ENCODE assay signal across 9 cellular contexts in the genomic region with DNA sequence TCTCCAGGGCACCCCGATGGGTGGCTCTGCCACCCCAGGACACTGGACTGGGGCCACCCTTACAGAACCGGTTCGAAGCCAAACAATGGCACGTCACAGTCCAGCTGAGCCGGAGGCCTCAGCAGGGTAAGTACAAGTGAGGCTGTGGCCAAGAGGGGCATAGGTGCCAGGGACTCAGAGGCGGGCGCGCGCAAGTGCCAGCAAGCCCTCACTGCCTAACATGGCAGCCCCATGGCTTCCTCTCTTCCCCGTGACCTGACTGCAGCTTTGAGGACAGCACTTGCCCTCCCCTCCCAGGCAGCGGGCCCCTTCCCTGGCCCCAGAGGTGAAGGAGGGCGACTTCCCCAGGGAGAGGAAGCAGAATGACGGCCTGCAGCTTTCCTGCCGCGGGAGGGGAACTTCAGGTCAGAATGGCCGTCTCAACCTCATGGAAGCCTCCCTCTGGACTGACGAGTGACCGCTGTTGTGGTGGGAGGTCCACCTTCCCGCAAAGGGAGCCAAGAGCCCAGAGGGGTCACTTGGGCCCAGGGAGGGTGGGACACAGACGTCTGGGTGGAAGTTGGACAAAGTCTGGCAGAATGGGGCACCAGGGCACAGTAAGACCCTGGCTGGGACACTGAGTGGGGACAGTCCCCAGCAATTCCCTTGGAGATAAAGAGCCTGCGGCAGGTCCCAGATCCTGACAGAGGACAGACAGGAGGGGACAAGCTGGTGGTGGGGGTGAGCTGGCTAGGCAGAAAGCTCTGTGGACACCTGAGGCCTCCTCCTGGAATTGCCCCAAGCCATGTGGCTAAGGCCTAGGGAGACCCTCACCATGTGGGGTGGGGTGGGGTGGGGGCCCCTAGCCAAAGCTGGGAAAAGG. TPM values are rescaled to one million over a fixed set of nuclear protein-coding genes. Genes with fewer than 3 reads are reported as not detected.
DNase-seq lines count a peak whose midpoint lies in the region; ATAC-seq, FAIRE-seq and TF ChIP-seq lines count a peak whose summit lies in the region.
"Had no signal": no experiment of that assay in that cellular context is flagged by ENCODE, and none has a peak within 500 bp of the region (broad histone marks: within the 10 kb centered on the region; RNA-seq: fewer than 3 reads in every experiment).

No MANE protein-coding gene starts in this region.

- no peak for TF ChIP-seq RAD21 in K562 (CRISPR knock-in tag; conservative IDR thresholded peaks at IDR 0.05 in 1 of 2, IDR thresholded peaks at IDR 0.05 in 1 of 2)

- H3K4me3 Mint-ChIP-seq in activated T-cell treated with anti-CD3 and anti-CD28 coated beads, Interleukin-2, amount 50 U/mL, for 24 hours: no peak overlapping the region
- H3K4me3 Mint-ChIP-seq in activated T-cell treated with anti-CD3 and anti-CD28 coated beads, Interleukin-2, amount 50 U/mL, for 4 hours: no peak overlapping the region

- in situ Hi-C loops in K562 (cut with MboI): no loop called here

- TF ChIP-seq CTCF in K562 (IDR thresholded peaks at IDR 0.05 in 2 of 3, conservative IDR thresholded peaks at IDR 0.05 in 1 of 3; ENCODE audit: insufficient read depth in 2 of 3, low read depth in 1 of 3, low read length in 3 of 3) (no peak), thyroid gland (IDR thresholded peaks at IDR 0.05) (no peak)

- H3K27me3 ChIP-seq in K562 (ENCODE audit: control insufficient read depth in 2 of 2, insufficient read depth in 2 of 2, low read length in 2 of 2) (no peaks in the 10 kb centered on the region; a peak in 1 of 5 replicates), mesenchymal stem cell (ENCODE audit: control insufficient read depth in 1 of 2, insufficient read depth in 1 of 2, low read length in 2 of 2) (no peaks in the 10 kb centered on the region), thyroid gland (no peaks in the 10 kb centered on the region)

- TF ChIP-seq POLR2A in K562 (conservative IDR thresholded peaks at IDR 0.05) (no peak), thyroid gland (IDR thresholded peaks at IDR 0.05) (no peak)

- H2AFZ ChIP-seq in K562 (ENCODE audit: low read depth, low read length) (peak overlapping the region; percentile 56; the same call in 1 of the 2 replicates), mesenchymal stem cell (ENCODE audit: low read depth, low read length) (no peak overlapping the region)

- H3K9me3 Mint-ChIP-seq in activated T-cell treated with anti-CD3 and anti-CD28 coated beads, Interleukin-2, amount 50 U/mL, for 24 hours: no peaks in the 10 kb centered on the region
- no peaks in the 10 kb centered on the region for H3K9me3 Mint-ChIP-seq in activated T-cell treated with anti-CD3 and anti-CD28 coated beads, Interleukin-2, amount 50 U/mL, for 4 hours

- DNase-seq in activated T-cell treated with anti-CD3 and anti-CD28 coated beads, Interleukin-2, amount 50 U/mL, for 24 hours: no peak
- DNase-seq in activated T-cell treated with anti-CD3 and anti-CD28 coated beads, Interleukin-2, amount 50 U/mL, for 4 hours: no peak
- DNase-seq in K562 (ENCODE audit: extremely low read depth in 1 of 4, low spot score in 3 of 4) (no peak), mesenchymal stem cell (no peak), thyroid gland (no peak), iPS-NIHi7 (ENCODE audit: extremely low spot score) (no peak), AG20443 (ENCODE audit: low spot score) (no peak)
- DNase-seq: NCI-H446 had no signal

- H4K91ac ChIP-seq in mesenchymal stem cell (ENCODE audit: low read length): peak overlapping the region; percentile 14

- H3K36me3 ChIP-seq in K562 (ENCODE audit: control insufficient read depth, insufficient read depth, low read length) (no peaks in the 10 kb centered on the region), mesenchymal stem cell (ENCODE audit: control insufficient read depth in 1 of 2, insufficient read depth in 2 of 2, low read depth in 1 of 2, low read length in 2 of 2) (no peaks in the 10 kb centered on the region), thyroid gland (no peaks in the 10 kb centered on the region)

- no peak overlapping the region for H3K4me2 ChIP-seq in K562 (ENCODE audit: insufficient read depth, low read length)
- no peak overlapping the region for H3K4me2 ChIP-seq in mesenchymal stem cell (ENCODE audit: low read length, poor library complexity, severe bottlenecking)

- no peaks in the 10 kb centered on the region for H3K36me3 Mint-ChIP-seq in activated T-cell treated with anti-CD3 and anti-CD28 coated beads, Interleukin-2, amount 50 U/mL, for 24 hours (ENCODE audit: low read depth)
- H3K36me3 Mint-ChIP-seq in activated T-cell treated with anti-CD3 and anti-CD28 coated beads, Interleukin-2, amount 50 U/mL, for 4 hours (ENCODE audit: insufficient read depth): no peaks in the 10 kb centered on the region

- peaks cover 0 to 24% of the 10 kb centered on the region in 2 experiments; a peak in 2 of 5 replicates for H3K4me1 ChIP-seq in K562 (replicated peaks in 1 of 2; ENCODE audit: control insufficient read depth in 2 of 2, insufficient read depth in 2 of 2, low read length in 2 of 2)
- peaks cover 43% of the 10 kb centered on the region for H3K4me1 ChIP-seq in mesenchymal stem cell (ENCODE audit: control insufficient read depth, insufficient read depth, low read depth, low read length)
- H3K4me1 ChIP-seq in thyroid gland: peaks cover 21 to 38% of the 10 kb centered on the region in 2 donors

- H3K27me3 Mint-ChIP-seq in activated T-cell treated with anti-CD3 and anti-CD28 coated beads, Interleukin-2, amount 50 U/mL, for 24 hours: no peaks in the 10 kb centered on the region
- no peaks in the 10 kb centered on the region for H3K27me3 Mint-ChIP-seq in activated T-cell treated with anti-CD3 and anti-CD28 coated beads, Interleukin-2, amount 50 U/mL, for 4 hours (ENCODE audit: low read depth)

- H4K8ac ChIP-seq in mesenchymal stem cell (ENCODE audit: low read length): peak overlapping the region; percentile 33

- 53% methylated on average over 16 of the region's 21 CpGs for WGBS in K562 (ENCODE audit: insufficient coverage, low coverage, missing lambda C conversion rate)
- 80% methylated on average over 21 of the region's 21 CpGs for WGBS in mesenchymal stem cell
- 76 to 82% methylated on average over 14 to 16 of the region's 21 CpGs for WGBS in thyroid gland, 2 donors

- no peaks in the 10 kb centered on the region for H4K20me1 ChIP-seq in K562 (replicated peaks; ENCODE audit: control insufficient read depth, insufficient read depth, low read length)

- H3K9me1 ChIP-seq in K562 (ENCODE audit: control insufficient read depth, insufficient read depth, low read length): no peaks in the 10 kb centered on the region

- H3K23ac ChIP-seq in mesenchymal stem cell (ENCODE audit: low read length in 2 of 2): no peak overlapping the region

- peak overlapping the region in 1 of 2 experiments; percentile 19 for H2BK12ac ChIP-seq in mesenchymal stem cell (ENCODE audit: low read length in 2 of 2)

- H2BK5ac ChIP-seq in mesenchymal stem cell (ENCODE audit: low read depth, low read length, poor library complexity, severe bottlenecking): no peak overlapping the region

- no peak overlapping the region for H3K14ac ChIP-seq in mesenchymal stem cell (ENCODE audit: low read length in 2 of 2)

- no peak overlapping the region for H2AK5ac ChIP-seq in mesenchymal stem cell (ENCODE audit: low read length, severe bottlenecking)

- FAIRE-seq in K562 (lab: Jason Lieb, UNC): no peak

- peak overlapping the region; percentile 59 for H3K27ac Mint-ChIP-seq in activated T-cell treated with anti-CD3 and anti-CD28 coated beads, Interleukin-2, amount 50 U/mL, for 24 hours

- CTCF ChIA-PET in K562 (lab: Yijun Ruan, JAX; ENCODE audit: low intra/inter-chr PET ratio): no interaction called here

- no peak overlapping the region for H3K4me3 ChIP-seq in K562
- no peak overlapping the region for H3K4me3 ChIP-seq in mesenchymal stem cell (ENCODE audit: insufficient read depth in 1 of 2, low read depth in 1 of 2, low read length in 2 of 2)
- H3K4me3 ChIP-seq in thyroid gland (replicated peaks in 1 of 3): no peak overlapping the region

- H3K79me2 ChIP-seq in K562 (ENCODE audit: control insufficient read depth, insufficient read depth, low read length): no peaks in the 10 kb centered on the region

- no peak for ATAC-seq in activated T-cell treated with anti-CD3 and anti-CD28 coated beads, Interleukin-2, amount 50 U/mL, for 4 hours
- ATAC-seq in K562: peak; percentile 22; the same call in 1 of the 3 replicates
- no peak for ATAC-seq in GM21526 (IDR thresholded peaks at IDR 0.05; ENCODE audit: low FRiP score, unreplicated experiment)

- POLR2A ChIA-PET in K562 (lab: Yijun Ruan, JAX): interaction anchor here (0.6 to 1.4 kb wide), 5 partner anchors 10 to 127 kb away, joined by 3 to 6 read pairs (median 4); a partner anchor contains a TSS

- no TSS peak for BruUV-seq in K562 (replicated peaks; lab: Mats Ljungman, UMichigan)

- peak overlapping the region; percentile 44 for H2BK15ac ChIP-seq in mesenchymal stem cell (ENCODE audit: low read depth, poor library complexity, severe bottlenecking)

- no peak overlapping the region for H2BK120ac ChIP-seq in mesenchymal stem cell (ENCODE audit: low read depth, low read length)

- peak overlapping the region in 1 of 2 experiments; percentile 52; a peak in 2 of 4 replicates for H3K9ac ChIP-seq in K562 (ENCODE audit: insufficient read depth in 1 of 2, low read depth in 2 of 2, low read length in 2 of 2)
- no peak overlapping the region for H3K9ac ChIP-seq in mesenchymal stem cell (ENCODE audit: low read length)

- peak overlapping the region; percentile 5 to 11 for H3K4ac ChIP-seq in mesenchymal stem cell (ENCODE audit: low read depth in 1 of 2, low read length in 2 of 2)

- no peaks in the 10 kb centered on the region for H3K9me3 ChIP-seq in K562 (replicated peaks; ENCODE audit: control insufficient read depth, insufficient read depth, low read depth, low read length)
- H3K9me3 ChIP-seq in mesenchymal stem cell (ENCODE audit: control insufficient read depth, low read length): no peaks in the 10 kb centered on the region
- H3K9me3 ChIP-seq in thyroid gland: no peaks in the 10 kb centered on the region

- H3K18ac ChIP-seq in mesenchymal stem cell (ENCODE audit: low read depth in 1 of 2, low read length in 2 of 2): peak overlapping the region in 1 of 2 experiments; percentile 31

- intact Hi-C loops in K562 (cut with micrococcal nuclease): no loop called here
- intact Hi-C loops in thyroid gland (cut with DNase I): no loop called here

- no peaks in the 10 kb centered on the region for H3K79me1 ChIP-seq in mesenchymal stem cell (replicated peaks; ENCODE audit: low read length, poor library complexity, severe bottlenecking)

- no peak for TF ChIP-seq EP300 in K562 (IDR thresholded peaks at IDR 0.05; ENCODE audit: low read length)

- H3K27ac ChIP-seq in K562 (ENCODE audit: extremely low read depth, low read depth, low read length) (no peak overlapping the region), mesenchymal stem cell (ENCODE audit: low read length, poor library complexity, severe bottlenecking) (no peak overlapping the region), thyroid gland (peak overlapping the region; percentile 45 to 91 (median 82))

- peaks cover 55% of the 10 kb centered on the region for H3K4me1 Mint-ChIP-seq in activated T-cell treated with anti-CD3 and anti-CD28 coated beads, Interleukin-2, amount 50 U/mL, for 24 hours (ENCODE audit: low read depth)
- peaks cover 59% of the 10 kb centered on the region for H3K4me1 Mint-ChIP-seq in activated T-cell treated with anti-CD3 and anti-CD28 coated beads, Interleukin-2, amount 50 U/mL, for 4 hours (ENCODE audit: low read depth)

RNA-seq across cellular contexts. Expression of a gene that starts 52.1 kb away (rescaled TPM):
- total RNA-seq in activated T-cell treated with anti-CD3 and anti-CD28 coated beads, Interleukin-2, amount 50 U/mL, for 4 hours: 10 to 100 TPM; 29.4 to 31.0 (median 30.9) TPM
- total RNA-seq in K562 (2011; cell fraction: chromatin; rRNA removed; ENCODE audit: low replicate concordance): 10.4 and 18.1 TPM in 2 replicates
- 14.8 and 18.2 TPM in 2 replicates for total RNA-seq in K562 (2011; cell fraction: nucleolus; rRNA removed)
- total RNA-seq in K562 (2011; cell fraction: nucleoplasm; rRNA removed): 19.9 and 21.5 TPM in 2 replicates
- 4.8 and 13.9 TPM in 2 replicates for total RNA-seq in K562 (2014; rRNA removed)
- 12.4 and 13.2 TPM in 2 replicates for total RNA-seq in K562 (2014; rRNA removed; fragmentation: Illumina TruSeq; extraction: Trizol)
- 13.2 TPM in 2 replicates for total RNA-seq in K562 (2015; rRNA removed; fragmentation: Illumina TruSeq; extraction: Trizol)
- total RNA-seq in K562 (2021): 29.9 and 31.0 TPM in 2 replicates
- 10.5 and 10.8 TPM in 2 replicates for polyA plus RNA-seq in K562 (2011; rRNA removed)
- 8.5 and 9.7 TPM in 2 replicates for polyA plus RNA-seq in K562 (2011; cell fraction: cytosol; rRNA removed)
- polyA plus RNA-seq in K562 (2011; cell fraction: nucleus; rRNA removed): 17.6 and 24.1 TPM in 2 replicates
- 16.9 and 24.9 TPM in 2 replicates for polyA plus RNA-seq in K562 (2012)
- polyA plus RNA-seq in K562 (2014; fragmentation: Illumina TruSeq; extraction: Trizol): 14.9 and 17.6 TPM in 2 replicates
- polyA plus RNA-seq in K562 (2014; fragmentation: Nextera tagmentation; extraction: Ambion mirVana): 10 to 100 TPM; 44.9 to 63.7 TPM
- polyA plus RNA-seq in K562 (2014; rRNA removed): 10.9 and 11.8 TPM in 2 replicates
- 19.1 and 19.5 TPM in 2 replicates for polyA minus RNA-seq in K562 (2011; rRNA and poly(A)+ RNA removed)
- polyA minus RNA-seq in K562 (2011; cell fraction: cytosol; rRNA and poly(A)+ RNA removed): 13.5 and 14.2 TPM in 2 replicates
- 22.5 and 23.9 TPM in 2 replicates for polyA minus RNA-seq in K562 (2011; cell fraction: nucleus; rRNA and poly(A)+ RNA removed)
- polyA plus RNA-seq in mesenchymal stem cell (2013, experiment 1 of 2): 78.1 TPM
- polyA plus RNA-seq in mesenchymal stem cell (2013, experiment 2 of 2): 81.9 TPM
- total RNA-seq in thyroid gland: 10 to 100 TPM; 28.1 to 46.4 (median 31.1) TPM

Comparison
In these comparisons a context has a peak if more than half of its experiments do, and no peak if none do; other contexts are left out.
1. H3K27ac ChIP-seq: peak in thyroid gland (3 of 3); none in K562 (single experiment) and mesenchymal stem cell (single experiment).